In the genomic region with DNA sequence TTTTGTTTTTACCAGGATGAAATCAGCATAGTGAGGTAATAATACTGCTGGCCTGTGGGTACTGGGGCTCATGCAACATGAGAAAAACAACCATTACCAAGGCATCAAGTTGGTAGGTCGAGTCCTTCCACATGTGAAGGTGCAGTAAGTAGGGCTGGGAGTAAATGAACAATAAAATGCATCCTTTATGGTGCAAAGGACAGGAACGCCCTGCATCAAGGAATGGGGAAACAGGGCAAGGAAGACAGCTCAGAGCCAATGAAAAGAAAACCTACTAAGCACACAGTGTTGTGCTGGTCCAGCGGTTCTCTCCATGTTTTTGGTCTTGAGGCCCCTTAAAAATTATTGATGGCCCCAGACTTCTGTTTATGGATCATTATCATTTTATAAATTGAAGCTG, we compare ENCODE assay signal across 12 cellular contexts.
A peak's percentile ranks its signal among the peaks of the same experiment; 100 is the strongest.
DNase-seq lines count a peak whose midpoint lies in the region; ATAC-seq and TF ChIP-seq lines count a peak whose summit lies in the region.
"Had no signal": no experiment of that assay in that cellular context is flagged by ENCODE, and none has a peak within 500 bp of the region (broad histone marks: within the 10 kb centered on the region; RNA-seq: fewer than 3 reads in every experiment).

No MANE protein-coding gene starts in this region.

- intact Hi-C loops in colonic mucosa (cut with DNase I) (no loop called here), mucosa of descending colon (cut with DNase I, micrococcal nuclease) (no loop called here), sigmoid colon (cut with DNase I) (no loop called here)

- DNase-seq in colonic mucosa (peak; percentile 59), mucosa of descending colon (peak in 1 of 3 donors; percentile 48), sigmoid colon (no peak), omental fat pad (ENCODE audit: low spot score) (no peak)
- no peak for DNase-seq in activated naive CD4-positive, alpha-beta T cell (lab: John Stamatoyannopoulos, UW)
- DNase-seq in activated CD4-positive, alpha-beta T cell treated with anti-CD3 and anti-CD28 coated beads, Interleukin-2, amount 10 ng/mL, durations not matched to agents 7 days and 5 days = no peak
- no peak for DNase-seq in activated naive CD4-positive, alpha-beta T cell treated with anti-CD3 and anti-CD28 coated beads, Interleukin-2, amount 50 U/mL, for 72 hours (ENCODE audit: low spot score in 2 of 2)
- DNase-seq: ACHN; CD4-positive, CD25-positive, alpha-beta regulatory T cell; DMS 273 treated with DMSO at 0.1 percent for 48 hours had no signal

- no peak overlapping the region for H3K27ac Mint-ChIP-seq in activated CD4-positive, alpha-beta T cell treated with anti-CD3 and anti-CD28 coated beads, Interleukin-2, amount 10 ng/mL, durations not matched to agents 7 days and 5 days
- no peak overlapping the region for H3K27ac Mint-ChIP-seq in activated naive CD4-positive, alpha-beta T cell treated with anti-CD3 and anti-CD28 coated beads, Interleukin-2, amount 50 U/mL, for 72 hours
- H3K27ac Mint-ChIP-seq: CD4-positive, CD25-positive, alpha-beta regulatory T cell had no signal

- TF ChIP-seq POLR2A in sigmoid colon (IDR thresholded peaks at IDR 0.05) = no peak

- TF ChIP-seq CTCF in colonic mucosa (IDR thresholded peaks at IDR 0.05) (no peak), mucosa of descending colon (IDR thresholded peaks at IDR 0.05) (no peak), sigmoid colon (IDR thresholded peaks at IDR 0.05) (no peak), omental fat pad (IDR thresholded peaks at IDR 0.05) (no peak)

- CTCF ChIA-PET in activated CD4-positive, alpha-beta T cell treated with anti-CD3 and anti-CD28 coated beads, Interleukin-2, amount 10 ng/mL, durations not matched to agents 7 days and 5 days (lab: Charles Lee) = no interaction called here

- H3K27ac ChIP-seq in colonic mucosa = peak overlapping the region; percentile 42
- H3K27ac ChIP-seq in sigmoid colon = peak overlapping the region; percentile 83 to 93 (median 88)
- H3K27ac ChIP-seq: BLaER1 treated with 17β-estradiol and CSF1 and Interleukin-3, amounts not matched to agents 10 nM and 100 nM had no signal

- no peaks in the 10 kb centered on the region for H3K4me1 Mint-ChIP-seq in activated CD4-positive, alpha-beta T cell treated with anti-CD3 and anti-CD28 coated beads, Interleukin-2, amount 10 ng/mL, durations not matched to agents 7 days and 5 days
- H3K4me1 Mint-ChIP-seq: CD4-positive, CD25-positive, alpha-beta regulatory T cell had no signal

- peaks cover 10% of the 10 kb centered on the region for H3K4me1 ChIP-seq in colonic mucosa
- peaks cover 6% of the 10 kb centered on the region for H3K4me1 ChIP-seq in mucosa of descending colon (ENCODE audit: low read depth)
- H3K4me1 ChIP-seq in sigmoid colon = peaks cover 0 to 73% (median 69%) of the 10 kb centered on the region in 4 donors

- no peak overlapping the region for H3K4me3 ChIP-seq in colonic mucosa
- no peak overlapping the region for H3K4me3 ChIP-seq in mucosa of descending colon
- no peak overlapping the region for H3K4me3 ChIP-seq in sigmoid colon
- H3K4me3 ChIP-seq: BLaER1 treated with 17β-estradiol and CSF1 and Interleukin-3, amounts not matched to agents 10 nM and 100 nM; GM12878 had no signal

- no peak overlapping the region for H3K4me3 Mint-ChIP-seq in activated CD4-positive, alpha-beta T cell treated with anti-CD3 and anti-CD28 coated beads, Interleukin-2, amount 10 ng/mL, durations not matched to agents 7 days and 5 days
- H3K4me3 Mint-ChIP-seq: CD4-positive, CD25-positive, alpha-beta regulatory T cell had no signal

- H3K36me3 Mint-ChIP-seq in activated CD4-positive, alpha-beta T cell treated with anti-CD3 and anti-CD28 coated beads, Interleukin-2, amount 10 ng/mL, durations not matched to agents 7 days and 5 days (ENCODE audit: low read depth) = no peaks in the 10 kb centered on the region
- H3K36me3 Mint-ChIP-seq in activated naive CD4-positive, alpha-beta T cell treated with anti-CD3 and anti-CD28 coated beads, Interleukin-2, amount 50 U/mL, for 72 hours = no peaks in the 10 kb centered on the region
- H3K36me3 Mint-ChIP-seq: CD4-positive, CD25-positive, alpha-beta regulatory T cell had no signal

- H3K27me3 Mint-ChIP-seq in activated CD4-positive, alpha-beta T cell treated with anti-CD3 and anti-CD28 coated beads, Interleukin-2, amount 10 ng/mL, durations not matched to agents 7 days and 5 days = peaks cover 2% of the 10 kb centered on the region

- POLR2A ChIA-PET in activated CD4-positive, alpha-beta T cell treated with anti-CD3 and anti-CD28 coated beads, Interleukin-2, amount 10 ng/mL, durations not matched to agents 7 days and 5 days (lab: Charles Lee) = no interaction called here

- ATAC-seq in mucosa of descending colon (peak; percentile 84), omental fat pad (ENCODE audit: low FRiP score) (no peak)
- ATAC-seq in activated naive CD4-positive, alpha-beta T cell treated with anti-CD3 and anti-CD28 coated beads, Interleukin-2, amount 50 U/mL, for 72 hours = no peak
- ATAC-seq: GM12878 had no signal

- no peaks in the 10 kb centered on the region for H3K27me3 ChIP-seq in colonic mucosa
- H3K27me3 ChIP-seq in sigmoid colon = no peaks in the 10 kb centered on the region
- H3K27me3 ChIP-seq: BLaER1 treated with 17β-estradiol and CSF1 and Interleukin-3, amounts not matched to agents 10 nM and 100 nM had no signal

- WGBS in sigmoid colon, 2 donors = 14 to 67% methylated on average over 3 of the region's 3 CpGs

- H3K9ac ChIP-seq in colonic mucosa (ENCODE audit: low read depth in 2 of 2, low read length in 2 of 2) = no peak overlapping the region
- H3K9ac ChIP-seq: BLaER1 treated with 17β-estradiol and CSF1 and Interleukin-3, amounts not matched to agents 10 nM and 100 nM had no signal

- no peaks in the 10 kb centered on the region for H3K9me3 Mint-ChIP-seq in activated CD4-positive, alpha-beta T cell treated with anti-CD3 and anti-CD28 coated beads, Interleukin-2, amount 10 ng/mL, durations not matched to agents 7 days and 5 days
- H3K9me3 Mint-ChIP-seq in activated naive CD4-positive, alpha-beta T cell treated with anti-CD3 and anti-CD28 coated beads, Interleukin-2, amount 50 U/mL, for 72 hours = no peaks in the 10 kb centered on the region

- no peak for TF ChIP-seq EP300 in sigmoid colon (IDR thresholded peaks at IDR 0.05)

- H3K9me3 ChIP-seq in colonic mucosa (no peaks in the 10 kb centered on the region), mucosa of descending colon (no peaks in the 10 kb centered on the region), sigmoid colon (peaks cover 0 to 2% (median 0%) of the 10 kb centered on the region in 4 donors)

- H3K36me3 ChIP-seq in colonic mucosa (no peaks in the 10 kb centered on the region), mucosa of descending colon (ENCODE audit: low read depth) (no peaks in the 10 kb centered on the region), sigmoid colon (no peaks in the 10 kb centered on the region)
- H3K36me3 ChIP-seq: BLaER1 treated with 17β-estradiol and CSF1 and Interleukin-3, amounts not matched to agents 10 nM and 100 nM had no signal
